In the genomic region with DNA sequence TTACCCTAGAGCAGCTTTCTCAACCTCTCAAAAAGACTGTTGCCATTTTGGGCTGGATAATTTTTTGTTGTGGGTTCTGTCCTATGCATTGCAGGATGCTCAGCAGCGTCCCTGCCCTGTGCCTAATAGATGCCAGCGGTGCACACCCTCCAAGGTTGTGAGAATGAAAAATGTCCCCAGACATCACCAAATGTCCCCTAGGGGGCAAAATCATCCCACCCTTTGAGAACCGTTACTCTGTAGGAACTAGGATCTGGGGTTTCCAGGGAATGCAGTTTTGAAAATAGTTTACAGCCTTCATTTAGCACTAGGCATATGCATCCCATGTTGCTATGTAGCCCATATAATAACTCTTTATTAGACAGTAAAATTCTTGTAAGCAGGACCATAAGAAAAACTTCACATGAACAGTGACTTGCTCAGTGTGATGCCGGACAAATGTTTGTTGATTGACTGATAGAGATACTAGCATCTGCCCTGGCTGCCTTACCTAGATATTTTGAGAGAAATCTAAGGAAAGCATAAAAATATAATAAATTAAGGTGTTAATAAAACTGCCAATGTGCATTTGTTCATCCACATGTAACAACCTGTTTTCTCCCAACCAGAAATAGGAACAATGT, we compare ENCODE assay signal across 10 cellular contexts.
DNase-seq lines count a peak whose midpoint lies in the region; ATAC-seq, FAIRE-seq and TF ChIP-seq lines count a peak whose summit lies in the region.
"Had no signal": no experiment of that assay in that cellular context is flagged by ENCODE, and none has a peak within 500 bp of the region (broad histone marks: within the 10 kb centered on the region; RNA-seq: fewer than 3 reads in every experiment).

No MANE protein-coding gene starts in this region.

- ATAC-seq in GM21717 (IDR thresholded peaks at IDR 0.05; ENCODE audit: unreplicated experiment): no peak
- ATAC-seq: pancreas had no signal

- no peaks in the 10 kb centered on the region for H3K36me3 ChIP-seq in A673 (ENCODE audit: insufficient read depth, low read length, poor library complexity, severe bottlenecking)
- H3K36me3 ChIP-seq: pancreas had no signal

- intact Hi-C loops in A673 (cut with micrococcal nuclease; ENCODE audit: unreplicated experiment): loop anchor here (5.0 kb wide), 1 partner anchor 427 kb away; no protein-coding TSS in a partner anchor

- peak; percentile 24 for FAIRE-seq in GM18507 (lab: Jason Lieb, UNC)
- FAIRE-seq: pancreas had no signal

- DNase-seq in A673 (ENCODE audit: low spot score): peak; percentile 45
- DNase-seq in GM18507 (ENCODE audit: extremely low spot score, insufficient read length, low read depth): no peak
- peak; percentile 21 for DNase-seq in RPMI7951 (ENCODE audit: low read depth)
- DNase-seq in foreskin melanocyte: peak; percentile 16
- no peak for DNase-seq in NCI-H1930 (lab: John Stamatoyannopoulos, UW)
- DNase-seq in NCI-H2107 treated with DMSO at 0.1 percent for 48 hours (lab: John Stamatoyannopoulos, UW; ENCODE audit: unreplicated experiment): no peak
- DNase-seq in activated effector memory CD4-positive, alpha-beta T cell treated with anti-CD3 and anti-CD28 coated beads, Interleukin-2, amount 50 U/mL, for 16 hours: no peak
- DNase-seq: CD4-positive, CD25-positive, alpha-beta regulatory T cell; pancreas had no signal

- no peaks in the 10 kb centered on the region for H3K4me1 ChIP-seq in A673 (ENCODE audit: insufficient read depth, low read length, poor library complexity, severe bottlenecking)
- H3K4me1 ChIP-seq: pancreas had no signal

- no peak overlapping the region for H3K27ac ChIP-seq in A673 (ENCODE audit: low read depth, low read length, poor library complexity, severe bottlenecking)
- H3K27ac ChIP-seq: pancreas had no signal

- no TSS peak for BruUV-seq in A673 (replicated peaks; lab: Mats Ljungman, UMichigan)

- no peak overlapping the region for H3K4me3 ChIP-seq in A673 (ENCODE audit: low read depth, low read length, poor library complexity, severe bottlenecking)
- H3K4me3 ChIP-seq: pancreas had no signal

- no peaks in the 10 kb centered on the region for H3K27me3 ChIP-seq in A673 (replicated peaks; ENCODE audit: insufficient read depth, low read depth, low read length, poor library complexity)
- H3K27me3 ChIP-seq: pancreas had no signal

- no peaks in the 10 kb centered on the region for H3K9me3 ChIP-seq in A673 (ENCODE audit: low read depth, low read length, poor library complexity, severe bottlenecking)
- H3K9me3 ChIP-seq: pancreas had no signal

- CTCF ChIA-PET in A673 (lab: Charles Lee): no interaction called here

- POLR2A ChIA-PET in A673 (lab: Charles Lee; ENCODE audit: low non-redundant PET): no interaction called here

- TF ChIP-seq CTCF in A673 (conservative IDR thresholded peaks at IDR 0.05; ENCODE audit: low read depth, low read length): peak; percentile 44; the same call in 1 of the 2 replicates

Comparison
In these comparisons a context has a peak if more than half of its experiments do, and no peak if none do; other contexts are left out.
1. DNase-seq: peak in A673 (single experiment), RPMI7951 (single experiment) and foreskin melanocyte (single experiment); none in GM18507 (single experiment), NCI-H1930 (0 of 2), NCI-H2107 treated with DMSO at 0.1 percent for 48 hours (single experiment) and activated effector memory CD4-positive, alpha-beta T cell treated with anti-CD3 and anti-CD28 coated beads, Interleukin-2, amount 50 U/mL, for 16 hours (single experiment).